In genomic region chr9:125521462-125522327, GRCh38 we compare ENCODE assay signal across 8 cellular contexts.
DNase-seq lines count a peak whose midpoint lies in the region; ATAC-seq, FAIRE-seq and TF ChIP-seq lines count a peak whose summit lies in the region.

No MANE protein-coding gene starts in this region.

- no peak for FAIRE-seq in small intestine (lab: Jason Lieb, UNC)

- no peaks in the 10 kb centered on the region for H3K9me2 ChIP-seq in hepatocyte (replicated peaks; ENCODE audit: insufficient read depth)

- H3K79me2 ChIP-seq in hepatocyte = no peaks in the 10 kb centered on the region

- ATAC-seq in HG03045 (IDR thresholded peaks at IDR 0.05; ENCODE audit: unreplicated experiment) = no peak

- H3K27ac ChIP-seq in hepatocyte (peak overlapping the region; percentile 60), small intestine (ENCODE audit: low read depth in 1 of 2, low read length in 1 of 2) (peak overlapping the region in 1 of 2 donors; percentile 63)

- no peaks in the 10 kb centered on the region for H4K20me1 ChIP-seq in hepatocyte (ENCODE audit: insufficient read depth, poor library complexity, severe bottlenecking)

- DNase-seq in AG10803 (ENCODE audit: low read depth) (peak; percentile 94), HT1080 (ENCODE audit: low read depth) (peak; percentile 98), activated T-cell treated with anti-CD3 and anti-CD28 coated beads for 48 hours (ENCODE audit: low read depth) (peak; percentile 12), hepatocyte (ENCODE audit: low spot score) (no peak), NCI-H1092 treated with DMSO at 0.1 percent for 48 hours (lab: John Stamatoyannopoulos, UW) (no peak), small intestine (no peak), NCI-H69 (lab: John Stamatoyannopoulos, UW) (no peak)

- 54% methylated on average over 3 of the region's 3 CpGs for WGBS in hepatocyte (ENCODE audit: low lambda C conversion rate, missing lambda C conversion rate)
- 51 to 74% (median 66%) methylated on average over 3 of the region's 3 CpGs for WGBS in small intestine, 3 donors

- no peak overlapping the region for H2AFZ ChIP-seq in hepatocyte

- H3K9me3 ChIP-seq in hepatocyte (ENCODE audit: low read depth) = no peaks in the 10 kb centered on the region
- no peaks in the 10 kb centered on the region for H3K9me3 ChIP-seq in small intestine (ENCODE audit: control insufficient read depth, low read depth)

- H3K27me3 ChIP-seq in hepatocyte (no peaks in the 10 kb centered on the region), small intestine (ENCODE audit: control insufficient read depth in 2 of 2, insufficient read depth in 2 of 2, low read length in 2 of 2) (no peaks in the 10 kb centered on the region)

- H3K36me3 ChIP-seq in hepatocyte (replicated peaks; ENCODE audit: insufficient read depth, low read depth) (no peaks in the 10 kb centered on the region), small intestine (ENCODE audit: control insufficient read depth in 2 of 2, insufficient read depth in 2 of 2, low read length in 2 of 2) (no peaks in the 10 kb centered on the region)

- H3K4me1 ChIP-seq in hepatocyte (ENCODE audit: insufficient read depth) (peaks cover 7% of the 10 kb centered on the region), small intestine (ENCODE audit: control insufficient read depth in 2 of 2, insufficient read depth in 1 of 2, low read depth in 1 of 2, low read length in 1 of 2) (peaks cover 0 to 3% of the 10 kb centered on the region in 2 donors)

- H3K4me3 ChIP-seq in AG10803 (ENCODE audit: low read length) (peak overlapping the region; percentile 18), hepatocyte (no peak overlapping the region), small intestine (ENCODE audit: low read depth in 1 of 2, low read length in 2 of 2) (no peak overlapping the region)

- TF ChIP-seq CTCF in AG10803 (conservative IDR thresholded peaks at IDR 0.05; ENCODE audit: low read length) (no peak), hepatocyte (IDR thresholded peaks at IDR 0.05; ENCODE audit: poor library complexity) (no peak)

- no peak overlapping the region for H3K4me2 ChIP-seq in hepatocyte

Comparison
In these comparisons a context has a peak if more than half of its experiments do, and no peak if none do; other contexts are left out.
1. DNase-seq: peak in AG10803 (single experiment), HT1080 (single experiment) and activated T-cell treated with anti-CD3 and anti-CD28 coated beads for 48 hours (single experiment); none in hepatocyte (single experiment), NCI-H1092 treated with DMSO at 0.1 percent for 48 hours (single experiment), small intestine (single experiment) and NCI-H69 (single experiment).